1 cellular context compared by ENCODE assay signal in the genomic region with DNA sequence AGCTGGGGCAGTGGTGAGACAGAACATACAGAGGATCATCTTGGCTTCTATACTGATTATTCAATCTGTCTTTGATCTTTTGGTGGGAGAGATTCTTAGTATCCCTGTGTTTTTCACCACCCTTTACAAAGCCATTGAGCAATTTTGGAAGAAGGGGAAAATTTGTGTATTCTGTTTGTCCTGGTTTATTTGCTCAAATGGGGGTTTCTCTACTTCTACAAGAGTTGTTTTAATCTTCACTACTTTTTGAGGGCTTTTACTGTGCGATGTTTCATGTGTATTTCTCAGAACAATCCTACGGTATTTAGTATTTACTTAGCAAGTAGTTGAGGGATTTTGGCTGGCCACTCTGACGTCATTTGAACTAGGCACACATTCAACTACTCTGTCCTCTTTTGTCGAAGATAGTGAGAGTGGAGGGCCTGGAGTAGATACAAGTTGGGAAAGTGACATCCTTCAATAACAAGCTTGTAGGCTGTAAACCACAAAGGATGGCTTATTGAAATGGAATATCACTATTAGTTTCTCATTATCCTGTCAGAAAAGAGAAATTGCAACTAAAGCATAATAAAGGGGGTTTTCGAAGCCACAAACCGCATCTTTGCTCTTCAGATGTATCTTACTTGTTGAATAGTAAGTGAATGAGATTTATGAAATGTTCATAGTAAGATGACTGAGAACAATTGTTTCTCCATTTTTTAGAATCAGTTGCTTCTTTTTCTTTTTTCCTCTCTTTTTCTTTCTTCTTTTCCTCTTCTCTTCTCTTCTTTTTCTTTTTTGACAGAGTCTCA.
TF ChIP-seq lines count a peak whose summit lies in the region.

No MANE protein-coding gene starts in this region.

TF ChIP-seq in HepG2, 621 proteins besides CTCF, POLR2A, EP300 and RAD21 (continued from another document and continues in another):
- TF ChIP-seq NR2C2 (CRISPR knock-in tag; IDR thresholded peaks at IDR 0.05; ENCODE audit: borderline replicate concordance) (0 out of 2 replicates have a peak, but pooled peaks have one; percentile 31), RCOR2 (CRISPR knock-in tag; IDR thresholded peaks at IDR 0.05) (peak; percentile 32; the same call in 1 of the 2 replicates), KMT2A (CRISPR knock-in tag; IDR thresholded peaks at IDR 0.05) (peak; percentile 34; the same call in 1 of the 2 replicates), SALL1 (CRISPR knock-in tag; IDR thresholded peaks at IDR 0.05) (no peak), TEAD3 (CRISPR knock-in tag; optimal IDR thresholded peaks at IDR 0.05; ENCODE audit: borderline replicate concordance) (peak; percentile 38), RFX3 (CRISPR knock-in tag; IDR thresholded peaks at IDR 0.05) (no peak), SP2 (CRISPR knock-in tag; IDR thresholded peaks at IDR 0.05) (no peak), CBFB (CRISPR knock-in tag; IDR thresholded peaks at IDR 0.05) (no peak), MBNL3 (CRISPR knock-in tag; conservative IDR thresholded peaks at IDR 0.05) (no peak), FOXP1 (IDR thresholded peaks at IDR 0.05) (no peak), FOXP1 (CRISPR knock-in tag; IDR thresholded peaks at IDR 0.05) (peak; percentile 38; the same call in 1 of the 2 replicates), KDM6A (CRISPR knock-in tag; IDR thresholded peaks at IDR 0.05; ENCODE audit: low read depth) (no peak), GATAD2A (CRISPR knock-in tag; IDR thresholded peaks at IDR 0.05) (peak; percentile 76), MAFK (conservative IDR thresholded peaks at IDR 0.05 in 1 of 2, IDR thresholded peaks at IDR 0.05 in 1 of 2; ENCODE audit: low read length in 2 of 2) (peak in 1 of 2 experiments; percentile 44; a peak in 2 of 4 replicates), ZNF569 (CRISPR knock-in tag; IDR thresholded peaks at IDR 0.05; ENCODE audit: borderline replicate concordance) (no peak), BRCA1 (CRISPR knock-in tag; IDR thresholded peaks at IDR 0.05) (no peak), TBX3 (IDR thresholded peaks at IDR 0.05; ENCODE audit: borderline replicate concordance) (no peak), SP1 (IDR thresholded peaks at IDR 0.05) (no peak), SP1 (CRISPR knock-in tag; IDR thresholded peaks at IDR 0.05) (no peak), NFE2 (CRISPR knock-in tag; IDR thresholded peaks at IDR 0.05) (no peak)
- TF ChIP-seq, protein P1, sequence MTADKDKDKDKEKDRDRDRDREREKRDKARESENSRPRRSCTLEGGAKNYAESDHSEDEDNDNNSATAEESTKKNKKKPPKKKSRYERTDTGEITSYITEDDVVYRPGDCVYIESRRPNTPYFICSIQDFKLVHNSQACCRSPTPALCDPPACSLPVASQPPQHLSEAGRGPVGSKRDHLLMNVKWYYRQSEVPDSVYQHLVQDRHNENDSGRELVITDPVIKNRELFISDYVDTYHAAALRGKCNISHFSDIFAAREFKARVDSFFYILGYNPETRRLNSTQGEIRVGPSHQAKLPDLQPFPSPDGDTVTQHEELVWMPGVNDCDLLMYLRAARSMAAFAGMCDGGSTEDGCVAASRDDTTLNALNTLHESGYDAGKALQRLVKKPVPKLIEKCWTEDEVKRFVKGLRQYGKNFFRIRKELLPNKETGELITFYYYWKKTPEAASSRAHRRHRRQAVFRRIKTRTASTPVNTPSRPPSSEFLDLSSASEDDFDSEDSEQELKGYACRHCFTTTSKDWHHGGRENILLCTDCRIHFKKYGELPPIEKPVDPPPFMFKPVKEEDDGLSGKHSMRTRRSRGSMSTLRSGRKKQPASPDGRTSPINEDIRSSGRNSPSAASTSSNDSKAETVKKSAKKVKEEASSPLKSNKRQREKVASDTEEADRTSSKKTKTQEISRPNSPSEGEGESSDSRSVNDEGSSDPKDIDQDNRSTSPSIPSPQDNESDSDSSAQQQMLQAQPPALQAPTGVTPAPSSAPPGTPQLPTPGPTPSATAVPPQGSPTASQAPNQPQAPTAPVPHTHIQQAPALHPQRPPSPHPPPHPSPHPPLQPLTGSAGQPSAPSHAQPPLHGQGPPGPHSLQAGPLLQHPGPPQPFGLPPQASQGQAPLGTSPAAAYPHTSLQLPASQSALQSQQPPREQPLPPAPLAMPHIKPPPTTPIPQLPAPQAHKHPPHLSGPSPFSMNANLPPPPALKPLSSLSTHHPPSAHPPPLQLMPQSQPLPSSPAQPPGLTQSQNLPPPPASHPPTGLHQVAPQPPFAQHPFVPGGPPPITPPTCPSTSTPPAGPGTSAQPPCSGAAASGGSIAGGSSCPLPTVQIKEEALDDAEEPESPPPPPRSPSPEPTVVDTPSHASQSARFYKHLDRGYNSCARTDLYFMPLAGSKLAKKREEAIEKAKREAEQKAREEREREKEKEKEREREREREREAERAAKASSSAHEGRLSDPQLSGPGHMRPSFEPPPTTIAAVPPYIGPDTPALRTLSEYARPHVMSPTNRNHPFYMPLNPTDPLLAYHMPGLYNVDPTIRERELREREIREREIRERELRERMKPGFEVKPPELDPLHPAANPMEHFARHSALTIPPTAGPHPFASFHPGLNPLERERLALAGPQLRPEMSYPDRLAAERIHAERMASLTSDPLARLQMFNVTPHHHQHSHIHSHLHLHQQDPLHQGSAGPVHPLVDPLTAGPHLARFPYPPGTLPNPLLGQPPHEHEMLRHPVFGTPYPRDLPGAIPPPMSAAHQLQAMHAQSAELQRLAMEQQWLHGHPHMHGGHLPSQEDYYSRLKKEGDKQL (CRISPR knock-in tag; IDR thresholded peaks at IDR 0.05; ENCODE audit: low read depth) = peak; percentile 34; the same call in 1 of the 2 replicates
- TF ChIP-seq, protein P2, sequence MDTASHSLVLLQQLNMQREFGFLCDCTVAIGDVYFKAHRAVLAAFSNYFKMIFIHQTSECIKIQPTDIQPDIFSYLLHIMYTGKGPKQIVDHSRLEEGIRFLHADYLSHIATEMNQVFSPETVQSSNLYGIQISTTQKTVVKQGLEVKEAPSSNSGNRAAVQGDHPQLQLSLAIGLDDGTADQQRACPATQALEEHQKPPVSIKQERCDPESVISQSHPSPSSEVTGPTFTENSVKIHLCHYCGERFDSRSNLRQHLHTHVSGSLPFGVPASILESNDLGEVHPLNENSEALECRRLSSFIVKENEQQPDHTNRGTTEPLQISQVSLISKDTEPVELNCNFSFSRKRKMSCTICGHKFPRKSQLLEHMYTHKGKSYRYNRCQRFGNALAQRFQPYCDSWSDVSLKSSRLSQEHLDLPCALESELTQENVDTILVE (CRISPR knock-in tag; IDR thresholded peaks at IDR 0.05) = no peak
- TF ChIP-seq, protein P3, sequence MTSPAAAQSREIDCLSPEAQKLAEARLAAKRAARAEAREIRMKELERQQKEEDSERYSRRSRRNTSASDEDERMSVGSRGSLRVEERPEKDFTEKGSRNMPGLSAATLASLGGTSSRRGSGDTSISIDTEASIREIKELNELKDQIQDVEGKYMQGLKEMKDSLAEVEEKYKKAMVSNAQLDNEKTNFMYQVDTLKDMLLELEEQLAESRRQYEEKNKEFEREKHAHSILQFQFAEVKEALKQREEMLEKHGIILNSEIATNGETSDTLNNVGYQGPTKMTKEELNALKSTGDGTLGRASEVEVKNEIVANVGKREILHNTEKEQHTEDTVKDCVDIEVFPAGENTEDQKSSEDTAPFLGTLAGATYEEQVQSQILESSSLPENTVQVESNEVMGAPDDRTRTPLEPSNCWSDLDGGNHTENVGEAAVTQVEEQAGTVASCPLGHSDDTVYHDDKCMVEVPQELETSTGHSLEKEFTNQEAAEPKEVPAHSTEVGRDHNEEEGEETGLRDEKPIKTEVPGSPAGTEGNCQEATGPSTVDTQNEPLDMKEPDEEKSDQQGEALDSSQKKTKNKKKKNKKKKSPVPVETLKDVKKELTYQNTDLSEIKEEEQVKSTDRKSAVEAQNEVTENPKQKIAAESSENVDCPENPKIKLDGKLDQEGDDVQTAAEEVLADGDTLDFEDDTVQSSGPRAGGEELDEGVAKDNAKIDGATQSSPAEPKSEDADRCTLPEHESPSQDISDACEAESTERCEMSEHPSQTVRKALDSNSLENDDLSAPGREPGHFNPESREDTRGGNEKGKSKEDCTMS (CRISPR knock-in tag; conservative IDR thresholded peaks at IDR 0.05) = no peak
- TF ChIP-seq, protein P4, sequence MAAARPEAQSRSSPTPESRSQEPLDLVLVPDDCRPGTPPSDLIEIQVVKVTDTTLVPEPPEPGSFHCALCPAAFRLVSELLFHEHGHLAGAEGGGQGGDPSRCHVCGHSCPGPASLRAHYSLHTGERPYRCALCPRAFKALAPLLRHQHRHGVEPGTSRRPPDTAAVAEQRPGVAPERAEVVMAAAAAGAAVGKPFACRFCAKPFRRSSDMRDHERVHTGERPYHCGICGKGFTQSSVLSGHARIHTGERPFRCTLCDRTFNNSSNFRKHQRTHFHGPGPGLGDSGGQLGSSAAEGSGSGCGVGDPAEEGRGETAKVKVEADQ (CRISPR knock-in tag; IDR thresholded peaks at IDR 0.05; ENCODE audit: borderline replicate concordance) = no peak
- TF ChIP-seq, protein P5, sequence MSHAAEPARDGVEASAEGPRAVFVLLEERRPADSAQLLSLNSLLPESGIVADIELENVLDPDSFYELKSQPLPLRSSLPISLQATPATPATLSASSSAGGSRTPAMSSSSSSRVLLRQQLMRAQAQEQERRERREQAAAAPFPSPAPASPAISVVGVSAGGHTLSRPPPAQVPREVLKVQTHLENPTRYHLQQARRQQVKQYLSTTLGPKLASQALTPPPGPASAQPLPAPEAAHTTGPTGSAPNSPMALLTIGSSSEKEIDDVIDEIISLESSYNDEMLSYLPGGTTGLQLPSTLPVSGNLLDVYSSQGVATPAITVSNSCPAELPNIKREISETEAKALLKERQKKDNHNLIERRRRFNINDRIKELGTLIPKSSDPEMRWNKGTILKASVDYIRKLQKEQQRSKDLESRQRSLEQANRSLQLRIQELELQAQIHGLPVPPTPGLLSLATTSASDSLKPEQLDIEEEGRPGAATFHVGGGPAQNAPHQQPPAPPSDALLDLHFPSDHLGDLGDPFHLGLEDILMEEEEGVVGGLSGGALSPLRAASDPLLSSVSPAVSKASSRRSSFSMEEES (CRISPR knock-in tag; IDR thresholded peaks at IDR 0.05) = no peak
- TF ChIP-seq, protein P6, sequence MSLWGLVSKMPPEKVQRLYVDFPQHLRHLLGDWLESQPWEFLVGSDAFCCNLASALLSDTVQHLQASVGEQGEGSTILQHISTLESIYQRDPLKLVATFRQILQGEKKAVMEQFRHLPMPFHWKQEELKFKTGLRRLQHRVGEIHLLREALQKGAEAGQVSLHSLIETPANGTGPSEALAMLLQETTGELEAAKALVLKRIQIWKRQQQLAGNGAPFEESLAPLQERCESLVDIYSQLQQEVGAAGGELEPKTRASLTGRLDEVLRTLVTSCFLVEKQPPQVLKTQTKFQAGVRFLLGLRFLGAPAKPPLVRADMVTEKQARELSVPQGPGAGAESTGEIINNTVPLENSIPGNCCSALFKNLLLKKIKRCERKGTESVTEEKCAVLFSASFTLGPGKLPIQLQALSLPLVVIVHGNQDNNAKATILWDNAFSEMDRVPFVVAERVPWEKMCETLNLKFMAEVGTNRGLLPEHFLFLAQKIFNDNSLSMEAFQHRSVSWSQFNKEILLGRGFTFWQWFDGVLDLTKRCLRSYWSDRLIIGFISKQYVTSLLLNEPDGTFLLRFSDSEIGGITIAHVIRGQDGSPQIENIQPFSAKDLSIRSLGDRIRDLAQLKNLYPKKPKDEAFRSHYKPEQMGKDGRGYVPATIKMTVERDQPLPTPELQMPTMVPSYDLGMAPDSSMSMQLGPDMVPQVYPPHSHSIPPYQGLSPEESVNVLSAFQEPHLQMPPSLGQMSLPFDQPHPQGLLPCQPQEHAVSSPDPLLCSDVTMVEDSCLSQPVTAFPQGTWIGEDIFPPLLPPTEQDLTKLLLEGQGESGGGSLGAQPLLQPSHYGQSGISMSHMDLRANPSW (CRISPR knock-in tag; IDR thresholded peaks at IDR 0.05; ENCODE audit: borderline replicate concordance) = no peak
- TF ChIP-seq, protein P7, sequence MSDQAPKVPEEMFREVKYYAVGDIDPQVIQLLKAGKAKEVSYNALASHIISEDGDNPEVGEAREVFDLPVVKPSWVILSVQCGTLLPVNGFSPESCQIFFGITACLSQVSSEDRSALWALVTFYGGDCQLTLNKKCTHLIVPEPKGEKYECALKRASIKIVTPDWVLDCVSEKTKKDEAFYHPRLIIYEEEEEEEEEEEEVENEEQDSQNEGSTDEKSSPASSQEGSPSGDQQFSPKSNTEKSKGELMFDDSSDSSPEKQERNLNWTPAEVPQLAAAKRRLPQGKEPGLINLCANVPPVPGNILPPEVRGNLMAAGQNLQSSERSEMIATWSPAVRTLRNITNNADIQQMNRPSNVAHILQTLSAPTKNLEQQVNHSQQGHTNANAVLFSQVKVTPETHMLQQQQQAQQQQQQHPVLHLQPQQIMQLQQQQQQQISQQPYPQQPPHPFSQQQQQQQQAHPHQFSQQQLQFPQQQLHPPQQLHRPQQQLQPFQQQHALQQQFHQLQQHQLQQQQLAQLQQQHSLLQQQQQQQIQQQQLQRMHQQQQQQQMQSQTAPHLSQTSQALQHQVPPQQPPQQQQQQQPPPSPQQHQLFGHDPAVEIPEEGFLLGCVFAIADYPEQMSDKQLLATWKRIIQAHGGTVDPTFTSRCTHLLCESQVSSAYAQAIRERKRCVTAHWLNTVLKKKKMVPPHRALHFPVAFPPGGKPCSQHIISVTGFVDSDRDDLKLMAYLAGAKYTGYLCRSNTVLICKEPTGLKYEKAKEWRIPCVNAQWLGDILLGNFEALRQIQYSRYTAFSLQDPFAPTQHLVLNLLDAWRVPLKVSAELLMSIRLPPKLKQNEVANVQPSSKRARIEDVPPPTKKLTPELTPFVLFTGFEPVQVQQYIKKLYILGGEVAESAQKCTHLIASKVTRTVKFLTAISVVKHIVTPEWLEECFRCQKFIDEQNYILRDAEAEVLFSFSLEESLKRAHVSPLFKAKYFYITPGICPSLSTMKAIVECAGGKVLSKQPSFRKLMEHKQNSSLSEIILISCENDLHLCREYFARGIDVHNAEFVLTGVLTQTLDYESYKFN (CRISPR knock-in tag; conservative IDR thresholded peaks at IDR 0.05) = peak; percentile 43; the same call in 1 of the 2 replicates
- TF ChIP-seq, protein P8, sequence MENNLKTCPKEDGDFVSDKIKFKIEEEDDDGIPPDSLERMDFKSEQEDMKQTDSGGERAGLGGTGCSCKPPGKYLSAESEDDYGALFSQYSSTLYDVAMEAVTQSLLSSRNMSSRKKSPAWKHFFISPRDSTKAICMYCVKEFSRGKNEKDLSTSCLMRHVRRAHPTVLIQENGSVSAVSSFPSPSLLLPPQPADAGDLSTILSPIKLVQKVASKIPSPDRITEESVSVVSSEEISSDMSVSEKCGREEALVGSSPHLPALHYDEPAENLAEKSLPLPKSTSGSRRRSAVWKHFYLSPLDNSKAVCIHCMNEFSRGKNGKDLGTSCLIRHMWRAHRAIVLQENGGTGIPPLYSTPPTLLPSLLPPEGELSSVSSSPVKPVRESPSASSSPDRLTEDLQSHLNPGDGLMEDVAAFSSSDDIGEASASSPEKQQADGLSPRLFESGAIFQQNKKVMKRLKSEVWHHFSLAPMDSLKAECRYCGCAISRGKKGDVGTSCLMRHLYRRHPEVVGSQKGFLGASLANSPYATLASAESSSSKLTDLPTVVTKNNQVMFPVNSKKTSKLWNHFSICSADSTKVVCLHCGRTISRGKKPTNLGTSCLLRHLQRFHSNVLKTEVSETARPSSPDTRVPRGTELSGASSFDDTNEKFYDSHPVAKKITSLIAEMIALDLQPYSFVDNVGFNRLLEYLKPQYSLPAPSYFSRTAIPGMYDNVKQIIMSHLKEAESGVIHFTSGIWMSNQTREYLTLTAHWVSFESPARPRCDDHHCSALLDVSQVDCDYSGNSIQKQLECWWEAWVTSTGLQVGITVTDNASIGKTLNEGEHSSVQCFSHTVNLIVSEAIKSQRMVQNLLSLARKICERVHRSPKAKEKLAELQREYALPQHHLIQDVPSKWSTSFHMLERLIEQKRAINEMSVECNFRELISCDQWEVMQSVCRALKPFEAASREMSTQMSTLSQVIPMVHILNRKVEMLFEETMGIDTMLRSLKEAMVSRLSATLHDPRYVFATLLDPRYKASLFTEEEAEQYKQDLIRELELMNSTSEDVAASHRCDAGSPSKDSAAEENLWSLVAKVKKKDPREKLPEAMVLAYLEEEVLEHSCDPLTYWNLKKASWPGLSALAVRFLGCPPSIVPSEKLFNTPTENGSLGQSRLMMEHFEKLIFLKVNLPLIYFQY (CRISPR knock-in tag; IDR thresholded peaks at IDR 0.05; ENCODE audit: borderline replicate concordance) = no peak
